ENCODE assay signal across 8 cellular contexts in genomic region chr3:61371123-61371522, GRCh38.
DNase-seq lines count a peak whose midpoint lies in the region; ATAC-seq, FAIRE-seq and TF ChIP-seq lines count a peak whose summit lies in the region.

No MANE protein-coding gene starts in this region.

- no peak overlapping the region for H2AFZ ChIP-seq in Loucy (ENCODE audit: low read length)

- in situ Hi-C loops in ACHN (cut with HindIII; ENCODE audit: low pct_ligation_motif_present, low pct_unique_long_range_greater_than_20kb, low sequenced_read_pairs) = no loop called here

- H3K27me3 ChIP-seq in Loucy (ENCODE audit: insufficient read depth, low read length, poor library complexity, severe bottlenecking) (no peaks in the 10 kb centered on the region), small intestine (ENCODE audit: control insufficient read depth in 2 of 2, insufficient read depth in 2 of 2, low read length in 2 of 2) (no peaks in the 10 kb centered on the region)

- no peaks in the 10 kb centered on the region for H3K9me3 ChIP-seq in Loucy (ENCODE audit: insufficient read depth, low read depth, low read length)
- H3K9me3 ChIP-seq in small intestine (ENCODE audit: control insufficient read depth, low read depth) = no peaks in the 10 kb centered on the region

- no peaks in the 10 kb centered on the region for H4K20me1 ChIP-seq in Loucy (ENCODE audit: insufficient read depth, low read length, poor library complexity, severe bottlenecking)

- DNase-seq in ACHN (peak; percentile 38), GM12865 (ENCODE audit: low read depth) (peak; percentile 57), chondrocyte (ENCODE audit: low spot score) (no peak), small intestine (peak; percentile 7), A172 (ENCODE audit: low spot score) (no peak)
- no peak for DNase-seq in activated effector memory CD4-positive, alpha-beta T cell treated with Interleukin-2 at 50 U/mL for 16 hours

- no peaks in the 10 kb centered on the region for H3K4me1 Mint-ChIP-seq in chondrocyte (ENCODE audit: low read depth)

- H3K27ac Mint-ChIP-seq in chondrocyte (ENCODE audit: unreplicated experiment) = no peak overlapping the region

- no peaks in the 10 kb centered on the region for H3K36me3 ChIP-seq in Loucy (ENCODE audit: insufficient read depth, low read length)
- H3K36me3 ChIP-seq in small intestine (ENCODE audit: control insufficient read depth in 2 of 2, insufficient read depth in 2 of 2, low read length in 2 of 2) = no peaks in the 10 kb centered on the region

- peaks cover 6% of the 10 kb centered on the region for H3K4me1 ChIP-seq in Loucy (ENCODE audit: insufficient read depth, low read length, poor library complexity, severe bottlenecking)
- H3K4me1 ChIP-seq in small intestine (ENCODE audit: control insufficient read depth in 2 of 2, insufficient read depth in 1 of 2, low read depth in 1 of 2, low read length in 1 of 2) = no peaks in the 10 kb centered on the region

- H3K4me3 Mint-ChIP-seq in chondrocyte (ENCODE audit: unreplicated experiment) = no peak overlapping the region

- H3K27me3 Mint-ChIP-seq in chondrocyte (ENCODE audit: low read depth) = peaks cover 13% of the 10 kb centered on the region

- no peak overlapping the region for H3K4me3 ChIP-seq in GM12865 (ENCODE audit: low read depth, low read length)
- no peak overlapping the region for H3K4me3 ChIP-seq in Loucy (ENCODE audit: low read length, poor library complexity, severe bottlenecking)
- H3K4me3 ChIP-seq in small intestine (ENCODE audit: low read depth in 1 of 2, low read length in 2 of 2) = no peak overlapping the region

- 65 to 84% (median 70%) methylated on average over 1 of the region's 1 CpG for WGBS in small intestine, 3 donors

- H3K9ac ChIP-seq in Loucy (ENCODE audit: low read depth, low read length, poor library complexity, severe bottlenecking) = no peak overlapping the region

- no peaks in the 10 kb centered on the region for H3K9me2 ChIP-seq in Loucy (replicated peaks; ENCODE audit: low read depth, low read length)

- TF ChIP-seq CTCF in GM12865 (IDR thresholded peaks at IDR 0.05; ENCODE audit: insufficient read depth, low read depth, low read length, missing control alignments) = peak; percentile 67
- peak; percentile 93 for TF ChIP-seq CTCF in Loucy (conservative IDR thresholded peaks at IDR 0.05; ENCODE audit: low read length)
- TF ChIP-seq CTCF in chondrocyte (IDR thresholded peaks at IDR 0.05) = peak; percentile 76

- H3K36me3 Mint-ChIP-seq in chondrocyte (ENCODE audit: low read depth) = no peaks in the 10 kb centered on the region

- peaks cover 5% of the 10 kb centered on the region for H3K9me3 Mint-ChIP-seq in chondrocyte (ENCODE audit: low read depth)

- no peak for ATAC-seq in GM21786 (IDR thresholded peaks at IDR 0.05; ENCODE audit: unreplicated experiment)

- FAIRE-seq in small intestine (lab: Jason Lieb, UNC) = no peak

- no peaks in the 10 kb centered on the region for H3K79me2 ChIP-seq in Loucy (ENCODE audit: insufficient read depth, low read length)

- H3F3A ChIP-seq in Loucy (ENCODE audit: low read depth) = no peaks in the 10 kb centered on the region

- no peak overlapping the region for H3K27ac ChIP-seq in small intestine (ENCODE audit: low read depth in 1 of 2, low read length in 1 of 2)

- H3K4me2 ChIP-seq in Loucy (ENCODE audit: low read depth, low read length, poor library complexity, severe bottlenecking) = no peak overlapping the region

Comparison
In these comparisons a context has a peak if more than half of its experiments do, and no peak if none do; other contexts are left out.
1. DNase-seq: peak in ACHN (single experiment), GM12865 (single experiment) and small intestine (single experiment); none in chondrocyte (single experiment), A172 (single experiment) and activated effector memory CD4-positive, alpha-beta T cell treated with Interleukin-2 at 50 U/mL for 16 hours (single experiment).
2. Peak in every context shown above with its lines, with median percentiles within 50 percentile points of each other: CTCF ChIP-seq.